ENCODE assay signal across 1 cellular context in genomic region chr3:46442591-46443530, GRCh38.
TF ChIP-seq lines count a peak whose summit lies in the region.

No MANE protein-coding gene starts in this region.

TF ChIP-seq in GM23338, 12 proteins besides CTCF, POLR2A, EP300 and RAD21 (continued from another document):
- TF ChIP-seq ZNF462 (CRISPR knock-in tag; IDR thresholded peaks at IDR 0.05) (no peak), POLR2AphosphoS5 (IDR thresholded peaks at IDR 0.05; ENCODE audit: low read depth) (no peak), NANOG (IDR thresholded peaks at IDR 0.05; ENCODE audit: borderline replicate concordance) (no peak), ETS1 (IDR thresholded peaks at IDR 0.05) (no peak), CREB1 (CRISPR knock-in tag; IDR thresholded peaks at IDR 0.05; ENCODE audit: low read depth) (no peak), JUNB (IDR thresholded peaks at IDR 0.05; ENCODE audit: unreplicated experiment) (no peak), STAT1 (IDR thresholded peaks at IDR 0.05; ENCODE audit: unreplicated experiment) (no peak)
